ENCODE assay signal across 8 cellular contexts in genomic region chr16:46974352-46974751, GRCh38. TPM values are rescaled to one million over a fixed set of nuclear protein-coding genes. Genes with fewer than 3 reads are reported as not detected.
DNase-seq lines count a peak whose midpoint lies in the region; ATAC-seq and TF ChIP-seq lines count a peak whose summit lies in the region.

No MANE protein-coding gene starts in this region.

- peaks cover 2% of the 10 kb centered on the region; the same call in 1 of the 2 replicates for H3F3A ChIP-seq in OCI-LY1 (ENCODE audit: insufficient read depth, low read length)

- H4K20me1 ChIP-seq in OCI-LY1 (ENCODE audit: insufficient read depth, low read length): 0 out of 2 replicates have a peak, but pooled peaks cover 7% of the 10 kb centered on the region

- peak overlapping the region; percentile 97 for H3K4me2 ChIP-seq in OCI-LY1 (ENCODE audit: low read length)

- H3K27me3 ChIP-seq in AG04450 (ENCODE audit: control insufficient read depth, insufficient read depth, low read length) (no peaks in the 10 kb centered on the region), OCI-LY1 (ENCODE audit: insufficient read depth, low read length) (no peaks in the 10 kb centered on the region), body of pancreas (no peaks in the 10 kb centered on the region)

- H3K4me3 ChIP-seq in AG04450 (ENCODE audit: low read depth, low read length): peak overlapping the region; percentile 83; the same call in 1 of the 2 replicates
- peak overlapping the region; percentile 77 for H3K4me3 ChIP-seq in OCI-LY1 (ENCODE audit: low read depth, low read length, poor library complexity, severe bottlenecking)
- no peak overlapping the region for H3K4me3 ChIP-seq in body of pancreas
- H3K4me3 ChIP-seq in mesodermal cell (ENCODE audit: extremely low read depth, insufficient read depth, low read length, poor library complexity, severe bottlenecking): peak overlapping the region; percentile 81

- POLR2A ChIA-PET in AG04450 (lab: Yijun Ruan, JAX): no interaction called here

- no peak for TF ChIP-seq POLR2A in body of pancreas (IDR thresholded peaks at IDR 0.05)

- peak overlapping the region; percentile 75 for H3K9ac ChIP-seq in OCI-LY1 (ENCODE audit: low read length)

- H3K9me2 ChIP-seq in OCI-LY1 (ENCODE audit: low read depth, low read length): no peaks in the 10 kb centered on the region

- intact Hi-C loops in body of pancreas (cut with DNase I): no loop called here
- intact Hi-C loops in posterior vena cava (cut with DNase I): no loop called here

- no peaks in the 10 kb centered on the region; the same call in 1 of the 2 replicates for H3K9me3 ChIP-seq in AG04450 (ENCODE audit: control insufficient read depth, insufficient read depth, low read length)
- H3K9me3 ChIP-seq in OCI-LY1 (ENCODE audit: low read length): no peaks in the 10 kb centered on the region
- no peaks in the 10 kb centered on the region for H3K9me3 ChIP-seq in body of pancreas
- no peaks in the 10 kb centered on the region for H3K9me3 ChIP-seq in mesodermal cell (ENCODE audit: control insufficient read depth, low read length)

- peaks cover 31% of the 10 kb centered on the region for H3K79me2 ChIP-seq in OCI-LY1 (ENCODE audit: insufficient read depth, low read length)

- H3K4me1 ChIP-seq in OCI-LY1 (ENCODE audit: insufficient read depth, low read length, severe bottlenecking) (peaks cover 34% of the 10 kb centered on the region), body of pancreas (peaks cover 38% of the 10 kb centered on the region), mesodermal cell (ENCODE audit: control insufficient read depth, insufficient read depth, low read length, poor library complexity, severe bottlenecking) (peaks cover 7% of the 10 kb centered on the region)

- CTCF ChIA-PET in AG04450 (lab: Charles Lee): interaction anchor here (1.2 kb wide), 2 partner anchors 44 to 64 kb away, joined by 3 to 5 read pairs; no protein-coding TSS in a partner anchor

- TF ChIP-seq CTCF in AG04450 (IDR thresholded peaks at IDR 0.05; ENCODE audit: low read depth, low read length) (no peak), GM13977 (IDR thresholded peaks at IDR 0.05; ENCODE audit: extremely low read depth, insufficient read depth, missing control alignments) (no peak), OCI-LY1 (IDR thresholded peaks at IDR 0.05; ENCODE audit: low read length) (no peak), body of pancreas (IDR thresholded peaks at IDR 0.05) (peak in 1 of 7 experiments; percentile 6)

- ATAC-seq in body of pancreas (no peak), HG03045 (IDR thresholded peaks at IDR 0.05; ENCODE audit: unreplicated experiment) (no peak)

- no peak overlapping the region for H2AFZ ChIP-seq in OCI-LY1 (ENCODE audit: low read length)

- H3K36me3 ChIP-seq in OCI-LY1 (ENCODE audit: insufficient read depth, low read length) (peaks cover 16% of the 10 kb centered on the region), body of pancreas (replicated peaks in 1 of 2; ENCODE audit: insufficient read depth in 1 of 2, low read depth in 2 of 2) (peaks cover 0 to 2% of the 10 kb centered on the region in 2 donors), mesodermal cell (ENCODE audit: control insufficient read depth, insufficient read depth, low read length) (peaks cover 18% of the 10 kb centered on the region)

- H3K27ac ChIP-seq in AG04450 (ENCODE audit: low read depth, low read length) (no peak overlapping the region), OCI-LY1 (ENCODE audit: low read depth, low read length, poor library complexity, severe bottlenecking) (peak overlapping the region; percentile 71), body of pancreas (peak overlapping the region; percentile 87 to 98 (median 96)), mesodermal cell (ENCODE audit: low read depth, low read length, severe bottlenecking) (no peak overlapping the region)

- DNase-seq in AG04450 (ENCODE audit: low read depth, low spot score): no peak
- DNase-seq in GM13977 (ENCODE audit: low spot score): peak; percentile 66
- no peak for DNase-seq in body of pancreas
- DNase-seq in NCI-H2196 (lab: John Stamatoyannopoulos, UW; ENCODE audit: unreplicated experiment): no peak
- DNase-seq in posterior vena cava (ENCODE audit: low spot score): no peak

- in situ Hi-C loops in GM13977 (cut with MboI; ENCODE audit: low pct_unique_long_range_greater_than_20kb, low sequenced_read_pairs, unreplicated experiment): no loop called here

- WGBS in body of pancreas, 2 donors: 74 to 81% methylated on average over 6 of the region's 6 CpGs
- WGBS in mesodermal cell (ENCODE audit: insufficient coverage in 2 of 2), 2 experiments: 83 to 86% methylated on average over 4 to 6 of the region's 6 CpGs

RNA-seq across cellular contexts. Expression of gene DNAJA2, which starts 0.9 kb away (rescaled TPM):
- polyA plus RNA-seq in AG04450 (2011; rRNA removed): 24.2 and 26.7 TPM in 2 replicates
- polyA minus RNA-seq in AG04450 (2011; rRNA and poly(A)+ RNA removed): 30.8 and 38.5 TPM in 2 replicates
- total RNA-seq in body of pancreas (10 to 100 TPM; 24.4 to 30.0 TPM), posterior vena cava (10 to 100 TPM; 46.9 to 47.8 TPM)
- 58.8 TPM for polyA plus RNA-seq in mesodermal cell (2013, experiment 1 of 2)
- 65.1 TPM for polyA plus RNA-seq in mesodermal cell (2013, experiment 2 of 2)

Comparison
In these comparisons a context has a peak if more than half of its experiments do, and no peak if none do; other contexts are left out.
1. H3K27ac ChIP-seq: peak in OCI-LY1 (single experiment) and body of pancreas (4 of 4); none in AG04450 (single experiment) and mesodermal cell (single experiment).
2. H3K4me3 ChIP-seq: peak in AG04450 (single experiment), OCI-LY1 (single experiment) and mesodermal cell (single experiment); none in body of pancreas (0 of 2).